1 cellular context compared by ENCODE assay signal in the genomic region with DNA sequence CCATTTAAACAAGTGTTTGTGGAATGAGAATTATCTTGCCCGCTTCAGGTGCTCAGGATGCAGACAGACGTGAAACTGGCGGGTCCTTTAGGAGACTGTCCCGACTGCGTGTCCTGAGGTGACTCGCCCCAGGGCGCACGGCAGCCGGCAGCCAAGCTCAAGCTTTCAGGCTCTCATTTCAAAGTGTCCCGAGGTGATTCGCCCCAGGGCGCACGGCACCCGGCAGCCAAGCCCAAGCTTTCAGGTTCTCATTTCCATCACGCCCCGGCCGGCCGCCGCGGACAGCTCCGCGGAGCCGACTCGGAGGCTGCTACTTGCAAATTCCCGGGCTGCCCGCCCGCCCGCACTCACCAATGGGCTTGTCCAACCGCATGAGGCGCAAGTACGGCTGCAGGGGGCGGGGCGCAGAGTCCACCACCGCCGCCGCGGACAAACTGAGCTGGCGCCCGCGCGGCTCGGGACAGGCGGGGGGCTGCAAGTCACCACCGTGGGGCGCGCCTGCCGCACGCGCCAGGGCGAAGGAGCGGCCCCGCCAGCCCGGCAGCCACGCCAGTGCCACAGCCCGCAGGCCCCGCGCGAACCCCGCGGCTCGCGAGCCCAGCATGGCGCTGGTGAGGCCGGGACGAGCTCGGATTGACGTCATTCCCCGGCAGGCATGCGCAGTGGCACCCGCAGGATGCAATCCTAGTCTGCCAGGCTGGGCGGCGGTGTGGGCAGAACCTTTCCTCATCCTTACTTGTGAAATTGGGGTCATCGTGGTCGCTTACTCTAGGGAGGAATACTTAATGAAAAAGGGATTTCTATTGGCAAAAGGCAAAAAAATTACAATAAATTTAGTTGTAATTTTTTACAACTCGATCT.
TF ChIP-seq lines count a peak whose summit lies in the region.

A gene with protein sequence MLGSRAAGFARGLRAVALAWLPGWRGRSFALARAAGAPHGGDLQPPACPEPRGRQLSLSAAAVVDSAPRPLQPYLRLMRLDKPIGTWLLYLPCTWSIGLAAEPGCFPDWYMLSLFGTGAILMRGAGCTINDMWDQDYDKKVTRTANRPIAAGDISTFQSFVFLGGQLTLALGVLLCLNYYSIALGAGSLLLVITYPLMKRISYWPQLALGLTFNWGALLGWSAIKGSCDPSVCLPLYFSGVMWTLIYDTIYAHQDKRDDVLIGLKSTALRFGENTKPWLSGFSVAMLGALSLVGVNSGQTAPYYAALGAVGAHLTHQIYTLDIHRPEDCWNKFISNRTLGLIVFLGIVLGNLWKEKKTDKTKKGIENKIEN (minus strand): TSS at position 638 of the 861 bp plus-strand sequence. CDS start 34 bp downstream, at position 604.

TF ChIP-seq in HepG2, 621 proteins besides CTCF, POLR2A, EP300 and RAD21 (continued from another document):
- TF ChIP-seq, protein P1, sequence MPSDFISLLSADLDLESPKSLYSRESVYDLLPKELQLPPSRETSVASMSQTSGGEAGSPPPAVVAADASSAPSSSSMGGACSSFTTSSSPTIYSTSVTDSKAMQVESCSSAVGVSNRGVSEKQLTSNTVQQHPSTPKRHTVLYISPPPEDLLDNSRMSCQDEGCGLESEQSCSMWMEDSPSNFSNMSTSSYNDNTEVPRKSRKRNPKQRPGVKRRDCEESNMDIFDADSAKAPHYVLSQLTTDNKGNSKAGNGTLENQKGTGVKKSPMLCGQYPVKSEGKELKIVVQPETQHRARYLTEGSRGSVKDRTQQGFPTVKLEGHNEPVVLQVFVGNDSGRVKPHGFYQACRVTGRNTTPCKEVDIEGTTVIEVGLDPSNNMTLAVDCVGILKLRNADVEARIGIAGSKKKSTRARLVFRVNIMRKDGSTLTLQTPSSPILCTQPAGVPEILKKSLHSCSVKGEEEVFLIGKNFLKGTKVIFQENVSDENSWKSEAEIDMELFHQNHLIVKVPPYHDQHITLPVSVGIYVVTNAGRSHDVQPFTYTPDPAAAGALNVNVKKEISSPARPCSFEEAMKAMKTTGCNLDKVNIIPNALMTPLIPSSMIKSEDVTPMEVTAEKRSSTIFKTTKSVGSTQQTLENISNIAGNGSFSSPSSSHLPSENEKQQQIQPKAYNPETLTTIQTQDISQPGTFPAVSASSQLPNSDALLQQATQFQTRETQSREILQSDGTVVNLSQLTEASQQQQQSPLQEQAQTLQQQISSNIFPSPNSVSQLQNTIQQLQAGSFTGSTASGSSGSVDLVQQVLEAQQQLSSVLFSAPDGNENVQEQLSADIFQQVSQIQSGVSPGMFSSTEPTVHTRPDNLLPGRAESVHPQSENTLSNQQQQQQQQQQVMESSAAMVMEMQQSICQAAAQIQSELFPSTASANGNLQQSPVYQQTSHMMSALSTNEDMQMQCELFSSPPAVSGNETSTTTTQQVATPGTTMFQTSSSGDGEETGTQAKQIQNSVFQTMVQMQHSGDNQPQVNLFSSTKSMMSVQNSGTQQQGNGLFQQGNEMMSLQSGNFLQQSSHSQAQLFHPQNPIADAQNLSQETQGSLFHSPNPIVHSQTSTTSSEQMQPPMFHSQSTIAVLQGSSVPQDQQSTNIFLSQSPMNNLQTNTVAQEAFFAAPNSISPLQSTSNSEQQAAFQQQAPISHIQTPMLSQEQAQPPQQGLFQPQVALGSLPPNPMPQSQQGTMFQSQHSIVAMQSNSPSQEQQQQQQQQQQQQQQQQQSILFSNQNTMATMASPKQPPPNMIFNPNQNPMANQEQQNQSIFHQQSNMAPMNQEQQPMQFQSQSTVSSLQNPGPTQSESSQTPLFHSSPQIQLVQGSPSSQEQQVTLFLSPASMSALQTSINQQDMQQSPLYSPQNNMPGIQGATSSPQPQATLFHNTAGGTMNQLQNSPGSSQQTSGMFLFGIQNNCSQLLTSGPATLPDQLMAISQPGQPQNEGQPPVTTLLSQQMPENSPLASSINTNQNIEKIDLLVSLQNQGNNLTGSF (CRISPR knock-in tag; IDR thresholded peaks at IDR 0.05), result peak; percentile 67; the same call in 1 of the 2 replicates
